In the genomic region with DNA sequence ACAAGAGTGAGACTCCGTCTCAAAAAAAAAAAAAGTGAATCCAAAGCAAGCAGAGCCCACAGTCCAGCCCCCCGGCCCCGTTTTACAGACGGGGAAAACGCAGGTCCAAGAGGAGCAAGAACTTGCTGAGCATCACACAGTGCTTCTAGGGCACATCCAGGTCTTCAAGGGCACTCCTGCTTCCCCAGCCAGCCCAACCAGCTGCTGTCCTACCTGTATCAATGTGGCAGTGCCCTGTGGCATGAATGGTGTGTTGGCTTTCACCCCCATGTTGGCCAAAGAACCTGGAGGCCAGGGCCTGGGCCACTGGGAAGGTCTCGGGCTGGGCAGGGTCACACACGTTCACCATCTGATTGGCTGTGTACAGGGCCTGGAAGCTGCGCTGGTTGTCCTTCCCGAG, we compare ENCODE assay signal across 20 cellular contexts. TPM values are rescaled to one million over a fixed set of nuclear protein-coding genes. Genes with fewer than 3 reads are reported as not detected.
A peak's percentile ranks its signal among the peaks of the same experiment; 100 is the strongest.
DNase-seq lines count a peak whose midpoint lies in the region; ATAC-seq and TF ChIP-seq lines count a peak whose summit lies in the region.
"Had no signal": no experiment of that assay in that cellular context is flagged by ENCODE, and none has a peak within 500 bp of the region (broad histone marks: within the 10 kb centered on the region; RNA-seq: fewer than 3 reads in every experiment).

No MANE protein-coding gene starts in this region.

- H3K4me1 Mint-ChIP-seq in central memory CD8-positive, alpha-beta T cell, result peaks cover 22% of the 10 kb centered on the region
- no peaks in the 10 kb centered on the region for H3K4me1 Mint-ChIP-seq in endodermal cell
- peaks cover 9 to 14% of the 10 kb centered on the region in 2 donors for H3K4me1 Mint-ChIP-seq in stimulated activated naive B cell treated with anti-CD40 and anti-IgM and Interleukin-4, amounts not matched to agents 10 μg/mL and 1 μg/mL and 100 μg/mL, for 72 hours
- H3K4me1 Mint-ChIP-seq: GM23338 had no signal

- H3K9me3 Mint-ChIP-seq in central memory CD8-positive, alpha-beta T cell, result no peaks in the 10 kb centered on the region
- H3K9me3 Mint-ChIP-seq in endodermal cell, result no peaks in the 10 kb centered on the region
- no peaks in the 10 kb centered on the region for H3K9me3 Mint-ChIP-seq in stimulated activated naive B cell treated with anti-CD40 and anti-IgM and Interleukin-4, amounts not matched to agents 10 μg/mL and 1 μg/mL and 100 μg/mL, for 72 hours
- H3K9me3 Mint-ChIP-seq: CD4-positive, CD25-positive, alpha-beta regulatory T cell; CD8-positive, alpha-beta T cell; GM23338 had no signal

- no peak overlapping the region for H3K9ac ChIP-seq in endodermal cell (ENCODE audit: extremely low read depth, low read length, poor library complexity, severe bottlenecking)

- H3K9me3 ChIP-seq in endodermal cell (ENCODE audit: control insufficient read depth, low read length) (no peaks in the 10 kb centered on the region), right atrium auricular region (no peaks in the 10 kb centered on the region)
- H3K9me3 ChIP-seq: BLaER1, Caco-2 had no signal

- WGBS in endodermal cell (ENCODE audit: insufficient coverage in 1 of 2, insufficient read length in 1 of 2), 2 experiments, result 90 to 99% methylated on average over 8 to 9 of the region's 9 CpGs

- no peak overlapping the region for H3K4me3 Mint-ChIP-seq in central memory CD8-positive, alpha-beta T cell
- H3K4me3 Mint-ChIP-seq in endodermal cell, result no peak overlapping the region
- no peak overlapping the region for H3K4me3 Mint-ChIP-seq in stimulated activated naive B cell treated with anti-CD40 and anti-IgM and Interleukin-4, amounts not matched to agents 10 μg/mL and 1 μg/mL and 100 μg/mL, for 72 hours
- H3K4me3 Mint-ChIP-seq: B cell; CD8-positive, alpha-beta T cell; GM23338 had no signal

- H3K27ac Mint-ChIP-seq in central memory CD8-positive, alpha-beta T cell (ENCODE audit: low read depth), result peak overlapping the region; percentile 38
- H3K27ac Mint-ChIP-seq in endodermal cell, result peak overlapping the region; percentile 30
- H3K27ac Mint-ChIP-seq in stimulated activated naive B cell treated with anti-CD40 and anti-IgM and Interleukin-4, amounts not matched to agents 10 μg/mL and 1 μg/mL and 100 μg/mL, for 72 hours, result peak overlapping the region; percentile 54
- H3K27ac Mint-ChIP-seq: B cell; CD8-positive, alpha-beta T cell had no signal

- H3K4me1 ChIP-seq in endodermal cell (ENCODE audit: control insufficient read depth, insufficient read depth, low read length) (no peaks in the 10 kb centered on the region), right atrium auricular region (peaks cover 0 to 10% of the 10 kb centered on the region in 2 donors)

- no peaks in the 10 kb centered on the region for H3K27me3 Mint-ChIP-seq in central memory CD8-positive, alpha-beta T cell
- H3K27me3 Mint-ChIP-seq in endodermal cell (ENCODE audit: insufficient read depth), result no peaks in the 10 kb centered on the region
- no peaks in the 10 kb centered on the region for H3K27me3 Mint-ChIP-seq in stimulated activated naive B cell treated with anti-CD40 and anti-IgM and Interleukin-4, amounts not matched to agents 10 μg/mL and 1 μg/mL and 100 μg/mL, for 72 hours
- H3K27me3 Mint-ChIP-seq: B cell; CD4-positive, CD25-positive, alpha-beta regulatory T cell had no signal

- TF ChIP-seq CTCF in endodermal cell (conservative IDR thresholded peaks at IDR 0.05), result no peak
- TF ChIP-seq CTCF in right atrium auricular region (IDR thresholded peaks at IDR 0.05), result no peak

- peak; percentile 43 for DNase-seq in activated CD8-positive, alpha-beta memory T cell treated with anti-CD3 and anti-CD28 coated beads for 24 hours
- DNase-seq in activated CD8-positive, alpha-beta memory T cell treated with anti-CD3 and anti-CD28 coated beads, Interleukin-2, amount 50 U/mL, for 48 hours, result no peak
- DNase-seq in central memory CD8-positive, alpha-beta T cell (ENCODE audit: low spot score in 2 of 2), result no peak
- no peak for DNase-seq in endodermal cell
- no peak for DNase-seq in stimulated activated naive B cell treated with anti-CD40 and anti-IgM and Interleukin-4, amounts not matched to agents 10 μg/mL and 1 μg/mL and 100 μg/mL, for 72 hours
- no peak for DNase-seq in activated CD4-positive, CD25-positive, alpha-beta regulatory T cell treated with anti-CD3 and anti-CD28 coated beads, Interleukin-2, amount 50 U/mL, for 72 hours
- no peak for DNase-seq in right atrium auricular region (ENCODE audit: low spot score)
- DNase-seq: Caco-2; CD4-positive, CD25-positive, alpha-beta regulatory T cell; DMS153; DND-41; H7; HCEC 1CT had no signal

- H3K36me3 Mint-ChIP-seq in central memory CD8-positive, alpha-beta T cell (ENCODE audit: insufficient read depth), result peaks cover 30% of the 10 kb centered on the region
- peaks cover 31% of the 10 kb centered on the region for H3K36me3 Mint-ChIP-seq in endodermal cell (ENCODE audit: low read depth)
- H3K36me3 Mint-ChIP-seq in stimulated activated naive B cell treated with anti-CD40 and anti-IgM and Interleukin-4, amounts not matched to agents 10 μg/mL and 1 μg/mL and 100 μg/mL, for 72 hours, result peaks cover 41 to 54% of the 10 kb centered on the region in 2 donors

- H3K27me3 ChIP-seq in endodermal cell (ENCODE audit: control insufficient read depth, insufficient read depth, low read length, poor library complexity, severe bottlenecking) (no peaks in the 10 kb centered on the region), right atrium auricular region (no peaks in the 10 kb centered on the region)
- H3K27me3 ChIP-seq: BLaER1 had no signal

- H3K36me3 ChIP-seq in endodermal cell (ENCODE audit: control insufficient read depth, insufficient read depth, low read length), result peaks cover 36% of the 10 kb centered on the region
- peaks cover 79% of the 10 kb centered on the region for H3K36me3 ChIP-seq in right atrium auricular region

- H3K4me3 ChIP-seq in endodermal cell (ENCODE audit: low read length) (no peak overlapping the region), right atrium auricular region (no peak overlapping the region)
- H3K4me3 ChIP-seq: BLaER1, GM23338 had no signal

- no peak for ATAC-seq in central memory CD8-positive, alpha-beta T cell (replicated peaks; ENCODE audit: extremely low read depth, poor library complexity, severe bottlenecking)
- no peak for ATAC-seq in stimulated activated naive B cell treated with anti-CD40 and anti-IgM and Interleukin-4, amounts not matched to agents 10 μg/mL and 1 μg/mL and 100 μg/mL, for 72 hours (replicated peaks)
- no peak for ATAC-seq in GM19397 (IDR thresholded peaks at IDR 0.05; ENCODE audit: unreplicated experiment)
- ATAC-seq: CD8-positive, alpha-beta T cell; GM23338 had no signal

- H3K27ac ChIP-seq in endodermal cell (ENCODE audit: low read depth, low read length) (no peak overlapping the region), right atrium auricular region (no peak overlapping the region)
- H3K27ac ChIP-seq: 22Rv1, BLaER1, C4-2B had no signal

RNA-seq across cellular contexts. Expression of gene MAN2C1, which starts 4.6 kb away (rescaled TPM):
- total RNA-seq in endodermal cell, result 100 to 1,000 TPM; 150 to 224 TPM
- 142 TPM for polyA plus RNA-seq in endodermal cell (2013, experiment 1 of 2)
- polyA plus RNA-seq in endodermal cell (2013, experiment 2 of 2), result 131 TPM
- 10 to 100 TPM; 63.2 to 81.8 TPM for total RNA-seq in right atrium auricular region

RNA-seq across cellular contexts. Expression of gene NEIL1, which starts 16.9 kb away (rescaled TPM):
- total RNA-seq in endodermal cell (10 to 100 TPM; 20.2 to 25.7 TPM), right atrium auricular region (10 to 100 TPM in 1 of 2 donors, 1 to 10 TPM in 1; 6.0 to 11.7 TPM)
- polyA plus RNA-seq in endodermal cell (2013, experiment 1 of 2), result 9.0 TPM
- polyA plus RNA-seq in endodermal cell (2013, experiment 2 of 2), result 8.1 TPM

RNA-seq across cellular contexts. Expression of gene COMMD4, which starts 27.9 kb away (rescaled TPM):
- total RNA-seq in endodermal cell (100 to 1,000 TPM; 153 to 156 TPM), right atrium auricular region (10 to 100 TPM; 47.2 to 52.4 TPM)
- 79.8 TPM for polyA plus RNA-seq in endodermal cell (2013, experiment 1 of 2)
- 75.8 TPM for polyA plus RNA-seq in endodermal cell (2013, experiment 2 of 2)
